1 cellular context compared by ENCODE assay signal in genomic region chr10:14925268-14925667, GRCh38.
TF ChIP-seq lines count a peak whose summit lies in the region.

No MANE protein-coding gene starts in this region.

TF ChIP-seq in H1, 55 proteins besides CTCF, POLR2A, EP300 and RAD21:
- TF ChIP-seq MAFK (IDR thresholded peaks at IDR 0.05; ENCODE audit: low read depth, low read length) (0 out of 2 replicates have a peak, but pooled peaks have one; percentile 40), PHF8 (conservative IDR thresholded peaks at IDR 0.05; ENCODE audit: low read depth, low read length) (no peak)
